ENCODE assay signal across 1 cellular context in the genomic region with DNA sequence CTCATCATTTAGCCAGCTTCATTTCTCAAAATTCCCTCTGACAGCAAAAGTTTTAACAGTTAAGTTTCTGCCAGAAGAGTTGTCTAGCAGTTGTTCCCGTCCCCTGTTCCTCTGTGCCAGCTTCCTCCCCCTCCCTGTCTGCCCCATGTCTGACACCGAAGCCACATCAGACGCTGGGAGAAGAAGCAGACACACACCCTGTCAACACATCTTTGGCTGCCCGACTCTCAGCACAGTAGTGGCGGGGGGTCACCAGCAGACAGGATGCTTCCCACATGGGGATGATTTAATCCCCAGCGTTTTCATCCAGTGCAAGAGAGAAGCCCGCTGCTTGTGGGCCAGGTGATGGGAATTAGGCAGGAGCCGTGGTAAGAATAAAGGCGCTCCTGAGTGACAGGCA.
TF ChIP-seq lines count a peak whose summit lies in the region.

No MANE protein-coding gene starts in this region.

TF ChIP-seq in SK-N-SH, 30 proteins besides CTCF, POLR2A, EP300 and RAD21 (continued from another document):
- TF ChIP-seq, protein P1, sequence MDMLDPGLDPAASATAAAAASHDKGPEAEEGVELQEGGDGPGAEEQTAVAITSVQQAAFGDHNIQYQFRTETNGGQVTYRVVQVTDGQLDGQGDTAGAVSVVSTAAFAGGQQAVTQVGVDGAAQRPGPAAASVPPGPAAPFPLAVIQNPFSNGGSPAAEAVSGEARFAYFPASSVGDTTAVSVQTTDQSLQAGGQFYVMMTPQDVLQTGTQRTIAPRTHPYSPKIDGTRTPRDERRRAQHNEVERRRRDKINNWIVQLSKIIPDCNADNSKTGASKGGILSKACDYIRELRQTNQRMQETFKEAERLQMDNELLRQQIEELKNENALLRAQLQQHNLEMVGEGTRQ (IDR thresholded peaks at IDR 0.05; ENCODE audit: borderline replicate concordance, low read depth, low read length): no peak
- TF ChIP-seq MXI1 (IDR thresholded peaks at IDR 0.05; ENCODE audit: low read depth, low read length): no peak
- TF ChIP-seq, protein P2, sequence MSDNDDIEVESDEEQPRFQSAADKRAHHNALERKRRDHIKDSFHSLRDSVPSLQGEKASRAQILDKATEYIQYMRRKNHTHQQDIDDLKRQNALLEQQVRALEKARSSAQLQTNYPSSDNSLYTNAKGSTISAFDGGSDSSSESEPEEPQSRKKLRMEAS (IDR thresholded peaks at IDR 0.05; ENCODE audit: low read depth): peak; percentile 29; the same call in 1 of the 2 replicates
- no peak for TF ChIP-seq NRF1 (IDR thresholded peaks at IDR 0.05; ENCODE audit: low read depth, low read length)
- no peak for TF ChIP-seq SIN3A (IDR thresholded peaks at IDR 0.05; ENCODE audit: borderline replicate concordance, low read depth, low read length)
- TF ChIP-seq FOXM1 (IDR thresholded peaks at IDR 0.05; ENCODE audit: low read depth): no peak
- TF ChIP-seq CHD2 (IDR thresholded peaks at IDR 0.05; ENCODE audit: low read length, partially characterized antibody): no peak
- TF ChIP-seq, protein P3, sequence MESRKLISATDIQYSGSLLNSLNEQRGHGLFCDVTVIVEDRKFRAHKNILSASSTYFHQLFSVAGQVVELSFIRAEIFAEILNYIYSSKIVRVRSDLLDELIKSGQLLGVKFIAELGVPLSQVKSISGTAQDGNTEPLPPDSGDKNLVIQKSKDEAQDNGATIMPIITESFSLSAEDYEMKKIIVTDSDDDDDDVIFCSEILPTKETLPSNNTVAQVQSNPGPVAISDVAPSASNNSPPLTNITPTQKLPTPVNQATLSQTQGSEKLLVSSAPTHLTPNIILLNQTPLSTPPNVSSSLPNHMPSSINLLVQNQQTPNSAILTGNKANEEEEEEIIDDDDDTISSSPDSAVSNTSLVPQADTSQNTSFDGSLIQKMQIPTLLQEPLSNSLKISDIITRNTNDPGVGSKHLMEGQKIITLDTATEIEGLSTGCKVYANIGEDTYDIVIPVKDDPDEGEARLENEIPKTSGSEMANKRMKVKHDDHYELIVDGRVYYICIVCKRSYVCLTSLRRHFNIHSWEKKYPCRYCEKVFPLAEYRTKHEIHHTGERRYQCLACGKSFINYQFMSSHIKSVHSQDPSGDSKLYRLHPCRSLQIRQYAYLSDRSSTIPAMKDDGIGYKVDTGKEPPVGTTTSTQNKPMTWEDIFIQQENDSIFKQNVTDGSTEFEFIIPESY (IDR thresholded peaks at IDR 0.05; ENCODE audit: borderline replicate concordance, low read depth): no peak
- TF ChIP-seq FOSL2 (IDR thresholded peaks at IDR 0.05; ENCODE audit: borderline replicate concordance, low read depth): no peak
- TF ChIP-seq ELF1 (IDR thresholded peaks at IDR 0.05): no peak
- TF ChIP-seq RCOR1 (IDR thresholded peaks at IDR 0.05; ENCODE audit: low read length): no peak
- no peak for TF ChIP-seq MEF2A (IDR thresholded peaks at IDR 0.05; ENCODE audit: borderline replicate concordance, low read depth)
- TF ChIP-seq TAF1 (IDR thresholded peaks at IDR 0.05; ENCODE audit: borderline replicate concordance, low read depth, low read length): no peak
- TF ChIP-seq, protein P4, sequence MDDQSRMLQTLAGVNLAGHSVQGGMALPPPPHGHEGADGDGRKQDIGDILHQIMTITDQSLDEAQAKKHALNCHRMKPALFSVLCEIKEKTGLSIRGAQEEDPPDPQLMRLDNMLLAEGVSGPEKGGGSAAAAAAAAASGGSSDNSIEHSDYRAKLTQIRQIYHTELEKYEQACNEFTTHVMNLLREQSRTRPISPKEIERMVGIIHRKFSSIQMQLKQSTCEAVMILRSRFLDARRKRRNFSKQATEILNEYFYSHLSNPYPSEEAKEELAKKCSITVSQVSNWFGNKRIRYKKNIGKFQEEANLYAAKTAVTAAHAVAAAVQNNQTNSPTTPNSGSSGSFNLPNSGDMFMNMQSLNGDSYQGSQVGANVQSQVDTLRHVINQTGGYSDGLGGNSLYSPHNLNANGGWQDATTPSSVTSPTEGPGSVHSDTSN (IDR thresholded peaks at IDR 0.05): peak; percentile 83
- no peak for TF ChIP-seq EZH2phosphoT487 (IDR thresholded peaks at IDR 0.05; ENCODE audit: borderline replicate concordance, low read depth)
- TF ChIP-seq POLR2AphosphoS5 (IDR thresholded peaks at IDR 0.05; ENCODE audit: low read depth, low read length): no peak
- TF ChIP-seq, protein P5, sequence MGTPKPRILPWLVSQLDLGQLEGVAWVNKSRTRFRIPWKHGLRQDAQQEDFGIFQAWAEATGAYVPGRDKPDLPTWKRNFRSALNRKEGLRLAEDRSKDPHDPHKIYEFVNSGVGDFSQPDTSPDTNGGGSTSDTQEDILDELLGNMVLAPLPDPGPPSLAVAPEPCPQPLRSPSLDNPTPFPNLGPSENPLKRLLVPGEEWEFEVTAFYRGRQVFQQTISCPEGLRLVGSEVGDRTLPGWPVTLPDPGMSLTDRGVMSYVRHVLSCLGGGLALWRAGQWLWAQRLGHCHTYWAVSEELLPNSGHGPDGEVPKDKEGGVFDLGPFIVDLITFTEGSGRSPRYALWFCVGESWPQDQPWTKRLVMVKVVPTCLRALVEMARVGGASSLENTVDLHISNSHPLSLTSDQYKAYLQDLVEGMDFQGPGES (IDR thresholded peaks at IDR 0.05; ENCODE audit: low read depth, low read length): no peak
- TF ChIP-seq GABPA (IDR thresholded peaks at IDR 0.05; ENCODE audit: low read depth): no peak
- TF ChIP-seq TEAD4 (IDR thresholded peaks at IDR 0.05; ENCODE audit: borderline replicate concordance, insufficient read depth): 0 out of 2 replicates have a peak, but pooled peaks have one; percentile 15
- no peak for TF ChIP-seq YY1 (IDR thresholded peaks at IDR 0.05; ENCODE audit: low read depth)
- TF ChIP-seq NFIC (IDR thresholded peaks at IDR 0.05; ENCODE audit: borderline replicate concordance): peak; percentile 55; the same call in 1 of the 2 replicates
